Comparison of ENCODE assay signal across 2 cellular contexts in the genomic region with DNA sequence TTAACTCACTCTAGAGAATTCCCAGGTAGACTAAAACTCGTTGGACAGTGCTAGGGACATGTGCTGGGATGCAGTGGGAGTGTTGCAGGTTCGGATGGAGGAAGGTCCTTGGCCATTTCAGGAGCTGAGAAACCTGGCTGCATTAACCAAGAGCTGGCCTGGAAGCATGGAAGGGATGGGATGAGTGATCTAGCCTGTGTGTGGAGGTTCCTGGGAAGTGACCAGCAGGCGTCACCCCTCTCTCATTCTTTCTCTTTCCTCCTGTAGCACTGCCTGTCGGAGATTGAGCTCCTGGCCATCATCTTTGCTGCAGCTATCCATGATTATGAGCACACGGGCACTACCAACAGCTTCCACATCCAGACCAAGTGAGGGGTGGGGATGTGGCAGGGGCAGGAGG.
TF ChIP-seq lines count a peak whose summit lies in the region.

No MANE protein-coding gene starts in this region.

TF ChIP-seq in HepG2, 621 proteins besides CTCF, POLR2A, EP300 and RAD21:
- no peak for TF ChIP-seq POLR2AphosphoS5 (IDR thresholded peaks at IDR 0.05; ENCODE audit: low read depth, low read length)
- TF ChIP-seq, protein P1, sequence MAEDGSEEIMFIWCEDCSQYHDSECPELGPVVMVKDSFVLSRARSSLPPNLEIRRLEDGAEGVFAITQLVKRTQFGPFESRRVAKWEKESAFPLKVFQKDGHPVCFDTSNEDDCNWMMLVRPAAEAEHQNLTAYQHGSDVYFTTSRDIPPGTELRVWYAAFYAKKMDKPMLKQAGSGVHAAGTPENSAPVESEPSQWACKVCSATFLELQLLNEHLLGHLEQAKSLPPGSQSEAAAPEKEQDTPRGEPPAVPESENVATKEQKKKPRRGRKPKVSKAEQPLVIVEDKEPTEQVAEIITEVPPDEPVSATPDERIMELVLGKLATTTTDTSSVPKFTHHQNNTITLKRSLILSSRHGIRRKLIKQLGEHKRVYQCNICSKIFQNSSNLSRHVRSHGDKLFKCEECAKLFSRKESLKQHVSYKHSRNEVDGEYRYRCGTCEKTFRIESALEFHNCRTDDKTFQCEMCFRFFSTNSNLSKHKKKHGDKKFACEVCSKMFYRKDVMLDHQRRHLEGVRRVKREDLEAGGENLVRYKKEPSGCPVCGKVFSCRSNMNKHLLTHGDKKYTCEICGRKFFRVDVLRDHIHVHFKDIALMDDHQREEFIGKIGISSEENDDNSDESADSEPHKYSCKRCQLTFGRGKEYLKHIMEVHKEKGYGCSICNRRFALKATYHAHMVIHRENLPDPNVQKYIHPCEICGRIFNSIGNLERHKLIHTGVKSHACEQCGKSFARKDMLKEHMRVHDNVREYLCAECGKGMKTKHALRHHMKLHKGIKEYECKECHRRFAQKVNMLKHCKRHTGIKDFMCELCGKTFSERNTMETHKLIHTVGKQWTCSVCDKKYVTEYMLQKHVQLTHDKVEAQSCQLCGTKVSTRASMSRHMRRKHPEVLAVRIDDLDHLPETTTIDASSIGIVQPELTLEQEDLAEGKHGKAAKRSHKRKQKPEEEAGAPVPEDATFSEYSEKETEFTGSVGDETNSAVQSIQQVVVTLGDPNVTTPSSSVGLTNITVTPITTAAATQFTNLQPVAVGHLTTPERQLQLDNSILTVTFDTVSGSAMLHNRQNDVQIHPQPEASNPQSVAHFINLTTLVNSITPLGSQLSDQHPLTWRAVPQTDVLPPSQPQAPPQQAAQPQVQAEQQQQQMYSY (CRISPR knock-in tag; IDR thresholded peaks at IDR 0.05), result peak; percentile 86

TF ChIP-seq in WTC11, 78 proteins besides CTCF, POLR2A, EP300 and RAD21:
- TF ChIP-seq, protein P1 (CRISPR knock-in tag; IDR thresholded peaks at IDR 0.05), result peak; percentile 98
- TF ChIP-seq, protein P2, sequence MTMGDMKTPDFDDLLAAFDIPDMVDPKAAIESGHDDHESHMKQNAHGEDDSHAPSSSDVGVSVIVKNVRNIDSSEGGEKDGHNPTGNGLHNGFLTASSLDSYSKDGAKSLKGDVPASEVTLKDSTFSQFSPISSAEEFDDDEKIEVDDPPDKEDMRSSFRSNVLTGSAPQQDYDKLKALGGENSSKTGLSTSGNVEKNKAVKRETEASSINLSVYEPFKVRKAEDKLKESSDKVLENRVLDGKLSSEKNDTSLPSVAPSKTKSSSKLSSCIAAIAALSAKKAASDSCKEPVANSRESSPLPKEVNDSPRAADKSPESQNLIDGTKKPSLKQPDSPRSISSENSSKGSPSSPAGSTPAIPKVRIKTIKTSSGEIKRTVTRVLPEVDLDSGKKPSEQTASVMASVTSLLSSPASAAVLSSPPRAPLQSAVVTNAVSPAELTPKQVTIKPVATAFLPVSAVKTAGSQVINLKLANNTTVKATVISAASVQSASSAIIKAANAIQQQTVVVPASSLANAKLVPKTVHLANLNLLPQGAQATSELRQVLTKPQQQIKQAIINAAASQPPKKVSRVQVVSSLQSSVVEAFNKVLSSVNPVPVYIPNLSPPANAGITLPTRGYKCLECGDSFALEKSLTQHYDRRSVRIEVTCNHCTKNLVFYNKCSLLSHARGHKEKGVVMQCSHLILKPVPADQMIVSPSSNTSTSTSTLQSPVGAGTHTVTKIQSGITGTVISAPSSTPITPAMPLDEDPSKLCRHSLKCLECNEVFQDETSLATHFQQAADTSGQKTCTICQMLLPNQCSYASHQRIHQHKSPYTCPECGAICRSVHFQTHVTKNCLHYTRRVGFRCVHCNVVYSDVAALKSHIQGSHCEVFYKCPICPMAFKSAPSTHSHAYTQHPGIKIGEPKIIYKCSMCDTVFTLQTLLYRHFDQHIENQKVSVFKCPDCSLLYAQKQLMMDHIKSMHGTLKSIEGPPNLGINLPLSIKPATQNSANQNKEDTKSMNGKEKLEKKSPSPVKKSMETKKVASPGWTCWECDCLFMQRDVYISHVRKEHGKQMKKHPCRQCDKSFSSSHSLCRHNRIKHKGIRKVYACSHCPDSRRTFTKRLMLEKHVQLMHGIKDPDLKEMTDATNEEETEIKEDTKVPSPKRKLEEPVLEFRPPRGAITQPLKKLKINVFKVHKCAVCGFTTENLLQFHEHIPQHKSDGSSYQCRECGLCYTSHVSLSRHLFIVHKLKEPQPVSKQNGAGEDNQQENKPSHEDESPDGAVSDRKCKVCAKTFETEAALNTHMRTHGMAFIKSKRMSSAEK (CRISPR knock-in tag; IDR thresholded peaks at IDR 0.05; ENCODE audit: borderline replicate concordance), result no peak
